Comparison of ENCODE assay signal across 22 cellular contexts in the genomic region with DNA sequence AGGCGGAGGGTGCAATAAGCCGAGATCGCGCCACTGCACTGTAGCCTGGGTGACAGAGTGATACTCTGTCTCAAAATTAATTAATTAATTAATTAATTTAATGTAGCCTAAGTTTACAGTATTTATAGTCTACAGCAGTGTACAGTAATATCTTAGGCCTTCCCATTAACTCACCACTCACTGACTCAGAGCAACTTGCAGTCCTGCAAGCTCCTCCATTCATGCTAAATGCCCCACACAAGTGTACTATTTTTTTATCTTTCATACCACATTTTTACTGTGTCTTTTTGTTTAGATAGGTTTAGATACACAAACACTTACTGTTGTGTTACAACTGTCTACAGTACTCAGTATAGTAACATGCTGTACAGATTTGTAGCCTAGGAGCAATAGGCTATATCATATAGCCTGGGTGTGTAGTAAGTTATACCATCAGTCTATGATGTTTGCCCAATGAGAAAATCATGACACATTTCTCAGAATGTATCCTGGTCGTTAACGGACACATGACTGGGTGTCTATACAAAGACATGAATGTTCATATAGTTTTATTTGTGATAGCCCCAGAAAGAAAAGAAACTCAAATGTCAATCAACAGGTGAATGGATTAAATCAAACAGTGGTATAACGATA. TPM values are rescaled to one million over a fixed set of nuclear protein-coding genes. Genes with fewer than 3 reads are reported as not detected.
DNase-seq lines count a peak whose midpoint lies in the region; ATAC-seq, FAIRE-seq and TF ChIP-seq lines count a peak whose summit lies in the region.
"Had no signal": no experiment of that assay in that cellular context is flagged by ENCODE, and none has a peak within 500 bp of the region (broad histone marks: within the 10 kb centered on the region; RNA-seq: fewer than 3 reads in every experiment).

No MANE protein-coding gene starts in this region.

- H3K27ac ChIP-seq in IMR-90 (ENCODE audit: insufficient read depth, low read length) (no peak overlapping the region), foreskin keratinocyte (no peak overlapping the region)
- H3K27ac ChIP-seq: BLaER1 had no signal

- H3K4me3 ChIP-seq in IMR-90 (ENCODE audit: insufficient read depth, low read depth, low read length): no peak overlapping the region
- H3K4me3 ChIP-seq: BLaER1 had no signal

- no peaks in the 10 kb centered on the region for H3K9me3 ChIP-seq in IMR-90 (ENCODE audit: control insufficient read depth, insufficient read depth, low read length)
- H3K9me3 ChIP-seq: BLaER1 had no signal

- peaks cover 26% of the 10 kb centered on the region for H3K36me3 ChIP-seq in IMR-90 (ENCODE audit: control insufficient read depth, insufficient read depth, low read length)

- CTCF ChIA-PET in IMR-90 (lab: Yijun Ruan, JAX): no interaction called here

- H4K5ac ChIP-seq in IMR-90 (ENCODE audit: low read depth, low read length): no peak overlapping the region

- H3K27me3 ChIP-seq in IMR-90 (ENCODE audit: control insufficient read depth, insufficient read depth, low read length) (no peaks in the 10 kb centered on the region), foreskin keratinocyte (no peaks in the 10 kb centered on the region)
- H3K27me3 ChIP-seq: BLaER1 had no signal

- H3K56ac ChIP-seq in IMR-90 (ENCODE audit: extremely low read depth, insufficient read depth, low read length): no peak overlapping the region

- no peak overlapping the region for H2BK5ac ChIP-seq in IMR-90 (ENCODE audit: low read depth, low read length, poor library complexity, severe bottlenecking)

- dilution Hi-C loops in IMR-90 (cut with HindIII; ENCODE audit: low sequenced_read_pairs, unreplicated experiment): no loop called here

- no TSS peak for BruUV-seq in IMR-90 (replicated peaks; lab: Mats Ljungman, UMichigan)

- H4K20me1 ChIP-seq in IMR-90 (ENCODE audit: insufficient read depth, low read length): no peaks in the 10 kb centered on the region
- H4K20me1 ChIP-seq: BLaER1 had no signal

- H2AK5ac ChIP-seq in IMR-90 (ENCODE audit: low read depth, low read length): no peak overlapping the region

- no peak overlapping the region for H3K14ac ChIP-seq in IMR-90 (replicated peaks; ENCODE audit: low read depth, low read length)

- no peaks in the 10 kb centered on the region for H3K4me1 ChIP-seq in IMR-90 (ENCODE audit: control insufficient read depth, insufficient read depth, low read length)
- H3K4me1 ChIP-seq in foreskin keratinocyte: no peaks in the 10 kb centered on the region

- no CpG with 5 or more reads among the region's 7 CpGs for WGBS in IMR-90 (ENCODE audit: extremely low coverage in 2 of 2, insufficient read length in 1 of 2), 2 experiments

- TF ChIP-seq RAD21 in IMR-90 (IDR thresholded peaks at IDR 0.05; ENCODE audit: low read length): no peak

- DNase-seq in GM12891 (ENCODE audit: insufficient read length, low spot score): no peak
- DNase-seq in IMR-90: peak; percentile 59
- DNase-seq in foreskin keratinocyte: no peak
- no peak for DNase-seq in NCI-H2029 treated with DMSO at 0.1 percent for 48 hours (lab: John Stamatoyannopoulos, UW)
- no peak for DNase-seq in NCI-H2107 (lab: John Stamatoyannopoulos, UW)
- DNase-seq: 8988T; CD4-positive, alpha-beta memory T cell; DMS153; DMS79; GF-D8; GOT3; H7 had no signal

- no peak overlapping the region for H3K18ac ChIP-seq in IMR-90 (ENCODE audit: low read depth, low read length)

- peaks cover 19 to 22% of the 10 kb centered on the region in 2 experiments for H3K79me1 ChIP-seq in IMR-90 (ENCODE audit: low read depth in 1 of 2, low read length in 2 of 2)

- TF ChIP-seq CTCF in IMR-90 (conservative IDR thresholded peaks at IDR 0.05; ENCODE audit: low read depth, low read length): no peak
- TF ChIP-seq CTCF in foreskin keratinocyte (conservative IDR thresholded peaks at IDR 0.05): no peak

- no peak overlapping the region for H4K8ac ChIP-seq in IMR-90 (ENCODE audit: low read depth in 2 of 2, low read length in 2 of 2)

- intact Hi-C loops in IMR-90 (cut with micrococcal nuclease): no loop called here

- H3K4ac ChIP-seq in IMR-90 (ENCODE audit: low read depth, low read length): no peak overlapping the region

- H2AFZ ChIP-seq in IMR-90 (replicated peaks; ENCODE audit: low read length, poor library complexity): no peak overlapping the region

- no peaks in the 10 kb centered on the region; the same call in 1 of the 2 replicates for H3K9me1 ChIP-seq in IMR-90 (ENCODE audit: insufficient read depth, low read length)

- in situ Hi-C loops in IMR-90 (cut with MboI; ENCODE audit: low sequenced_read_pairs): no loop called here

- H4K91ac ChIP-seq in IMR-90 (ENCODE audit: insufficient read depth, low read depth, low read length): no peak overlapping the region

- no peak overlapping the region for H2AK9ac ChIP-seq in IMR-90 (replicated peaks; ENCODE audit: low read depth, low read length, poor library complexity)

- no peak overlapping the region for H3K9ac ChIP-seq in IMR-90 (ENCODE audit: low read depth, low read length)
- H3K9ac ChIP-seq: BLaER1 had no signal

- TF ChIP-seq POLR2A in GM12891 (IDR thresholded peaks at IDR 0.05; ENCODE audit: low read depth, low read length) (no peak), IMR-90 (IDR thresholded peaks at IDR 0.05; ENCODE audit: low read depth, low read length) (no peak)

- POLR2A ChIA-PET in IMR-90 (lab: Charles Lee; ENCODE audit: unreplicated experiment): no interaction called here

- no peak overlapping the region for H3K4me2 ChIP-seq in IMR-90 (ENCODE audit: low read depth, low read length)
- H3K4me2 ChIP-seq: BLaER1 had no signal

- ATAC-seq in IMR-90 (ENCODE audit: low read depth) (peak; percentile 88), foreskin keratinocyte (peak; percentile 31), GM18867 (IDR thresholded peaks at IDR 0.05; ENCODE audit: unreplicated experiment) (no peak), HG02852 (IDR thresholded peaks at IDR 0.05; ENCODE audit: unreplicated experiment) (no peak)
- ATAC-seq: HCT116 had no signal

- no peak overlapping the region for H2BK15ac ChIP-seq in IMR-90 (ENCODE audit: low read depth, low read length)

- H2BK20ac ChIP-seq in IMR-90 (ENCODE audit: low read depth, low read length): no peak overlapping the region

- peak; percentile 59 for FAIRE-seq in GM12891 (lab: Jason Lieb, UNC)
- FAIRE-seq: GM19239 had no signal

- H2BK120ac ChIP-seq in IMR-90 (ENCODE audit: low read depth, low read length): no peak overlapping the region

- no peak overlapping the region for H3K23ac ChIP-seq in IMR-90 (ENCODE audit: low read depth, low read length)

TF ChIP-seq in GM12891, 5 proteins besides CTCF, POLR2A, EP300 and RAD21:
- no peak for TF ChIP-seq SPI1 (IDR thresholded peaks at IDR 0.05; ENCODE audit: low read depth, low read length)
TF ChIP-seq in GM12891: peak in this region for 0.

TF ChIP-seq in IMR-90, 13 proteins besides CTCF, POLR2A, EP300 and RAD21 (continues in another document):
- TF ChIP-seq RCOR1 (IDR thresholded peaks at IDR 0.05; ENCODE audit: insufficient replicate concordance, low read length) (no peak), RFX5 (IDR thresholded peaks at IDR 0.05; ENCODE audit: low read depth, low read length) (no peak), BHLHE40 (IDR thresholded peaks at IDR 0.05; ENCODE audit: low read depth, low read length) (no peak), FOS (IDR thresholded peaks at IDR 0.05; ENCODE audit: low read depth, low read length) (no peak), SMC3 (IDR thresholded peaks at IDR 0.05; ENCODE audit: low read depth, low read length) (no peak), MAZ (IDR thresholded peaks at IDR 0.05; ENCODE audit: borderline replicate concordance, low read depth, low read length) (no peak), CHD1 (IDR thresholded peaks at IDR 0.05; ENCODE audit: low read depth, low read length) (no peak), MXI1 (IDR thresholded peaks at IDR 0.05; ENCODE audit: borderline replicate concordance, low read depth, low read length) (no peak), MAFK (IDR thresholded peaks at IDR 0.05; ENCODE audit: low read depth, low read length) (no peak)
- TF ChIP-seq, protein P1, sequence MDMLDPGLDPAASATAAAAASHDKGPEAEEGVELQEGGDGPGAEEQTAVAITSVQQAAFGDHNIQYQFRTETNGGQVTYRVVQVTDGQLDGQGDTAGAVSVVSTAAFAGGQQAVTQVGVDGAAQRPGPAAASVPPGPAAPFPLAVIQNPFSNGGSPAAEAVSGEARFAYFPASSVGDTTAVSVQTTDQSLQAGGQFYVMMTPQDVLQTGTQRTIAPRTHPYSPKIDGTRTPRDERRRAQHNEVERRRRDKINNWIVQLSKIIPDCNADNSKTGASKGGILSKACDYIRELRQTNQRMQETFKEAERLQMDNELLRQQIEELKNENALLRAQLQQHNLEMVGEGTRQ (IDR thresholded peaks at IDR 0.05; ENCODE audit: low read depth, low read length): no peak

RNA-seq across cellular contexts. Expression of gene RNU2-63P, which starts 15.8 kb away (rescaled TPM):
- not detected for polyA plus RNA-seq in GM12891 (2012; ENCODE audit: low read depth, missing spikeins)
- total RNA-seq in IMR-90 (2012; rRNA removed) (under 0.01 and 174 TPM in 2 replicates), foreskin keratinocyte (6.8 and 46.8 TPM in 2 replicates)
- polyA plus RNA-seq in IMR-90 (2012; rRNA removed) (not detected in 2 replicates), foreskin keratinocyte (not detected in 2 replicates)
- polyA plus RNA-seq in IMR-90 (2012; cell fraction: cytosol; rRNA removed): not detected in 2 replicates
- polyA plus RNA-seq in IMR-90 (2012; cell fraction: nucleus; rRNA removed; ENCODE audit: low replicate concordance): not detected in 2 replicates
- total RNA-seq: HT-29 had no signal
- polyA plus RNA-seq: AG04450 had no signal

RNA-seq across cellular contexts. Expression of gene KRCC1, which starts 23.4 kb away (rescaled TPM):
- 13.9 TPM for polyA plus RNA-seq in GM12891 (2012; ENCODE audit: low read depth, missing spikeins)
- total RNA-seq in IMR-90 (2012; rRNA removed): 16.5 and 22.8 TPM in 2 replicates
- 11.9 and 14.3 TPM in 2 replicates for polyA plus RNA-seq in IMR-90 (2012; rRNA removed)
- 1.4 and 2.2 TPM in 2 replicates for polyA plus RNA-seq in IMR-90 (2012; cell fraction: cytosol; rRNA removed)
- 1.2 and 10.8 TPM in 2 replicates for polyA plus RNA-seq in IMR-90 (2012; cell fraction: nucleus; rRNA removed; ENCODE audit: low replicate concordance)
- 23.0 and 23.2 TPM in 2 replicates for total RNA-seq in foreskin keratinocyte
- 17.1 and 18.9 TPM in 2 replicates for polyA plus RNA-seq in foreskin keratinocyte

RNA-seq across cellular contexts. Expression of gene SMYD1, which starts 35.4 kb away (rescaled TPM):
- not detected for polyA plus RNA-seq in GM12891 (2012; ENCODE audit: low read depth, missing spikeins)
- not detected in 2 replicates for total RNA-seq in IMR-90 (2012; rRNA removed)
- not detected in 2 replicates for polyA plus RNA-seq in IMR-90 (2012; rRNA removed)
- not detected in 2 replicates for polyA plus RNA-seq in IMR-90 (2012; cell fraction: cytosol; rRNA removed)
- polyA plus RNA-seq in IMR-90 (2012; cell fraction: nucleus; rRNA removed; ENCODE audit: low replicate concordance): not detected in 2 replicates
- total RNA-seq in foreskin keratinocyte: not detected in 2 replicates
- not detected in 2 replicates for polyA plus RNA-seq in foreskin keratinocyte
- total RNA-seq: A673; CD4-positive, alpha-beta memory T cell; Daoy; HT-29 had no signal
- polyA plus RNA-seq: AG04450; CD14-positive monocyte; CD4-positive, alpha-beta memory T cell had no signal

Comparison
In these comparisons a context has a peak if more than half of its experiments do, and no peak if none do; other contexts are left out.
1. ATAC-seq: peak in IMR-90 (single experiment) and foreskin keratinocyte (single experiment); none in GM18867 (single experiment) and HG02852 (single experiment).